Comparison of ENCODE assay signal across 17 cellular contexts in the genomic region with DNA sequence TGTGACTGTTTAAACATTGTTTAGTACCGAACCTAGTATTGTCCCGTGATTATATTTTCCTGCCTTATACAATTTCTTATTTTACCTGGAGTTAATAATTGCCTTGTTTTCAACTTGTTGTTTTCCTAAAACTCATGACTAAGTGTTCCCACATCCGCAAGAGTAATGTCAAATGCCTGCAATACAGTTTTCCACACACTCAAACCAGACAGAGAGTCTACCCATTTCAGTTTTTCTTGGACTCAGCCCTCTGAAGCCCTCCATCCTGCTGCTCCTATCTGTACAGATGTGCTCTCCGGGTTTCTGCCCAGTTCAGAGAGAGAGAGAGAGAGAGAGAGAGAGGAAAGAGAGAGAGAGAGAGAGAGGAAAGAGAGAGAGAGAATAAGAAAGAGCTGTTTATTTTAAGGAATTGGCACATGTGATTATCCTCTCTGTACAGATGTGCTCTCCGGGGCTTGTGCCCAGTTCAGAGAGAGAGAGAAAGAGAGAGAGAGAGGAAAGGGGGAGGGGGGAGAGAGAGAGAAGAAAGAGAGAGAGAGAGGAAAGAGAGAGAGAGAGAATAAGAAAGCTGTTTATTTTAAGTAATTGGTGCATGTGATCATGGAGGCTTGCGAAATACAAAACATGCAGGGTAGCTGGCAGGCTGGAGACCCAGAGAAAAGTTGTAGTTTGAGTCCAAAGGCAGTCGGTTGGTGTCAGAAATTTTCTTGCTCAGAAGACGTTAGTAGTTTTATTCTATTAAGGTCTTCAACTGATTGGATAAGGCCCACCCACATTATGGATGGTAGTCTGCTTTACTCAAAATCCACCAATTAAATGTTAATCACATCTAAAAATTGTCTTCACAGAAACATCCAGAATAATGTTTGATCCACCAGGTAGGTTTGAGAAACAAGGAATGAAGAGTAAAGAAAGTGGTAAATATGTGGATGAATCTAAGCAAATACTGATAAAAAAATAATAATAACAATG.
A peak's percentile ranks its signal among the peaks of the same experiment; 100 is the strongest.
DNase-seq lines count a peak whose midpoint lies in the region; TF ChIP-seq lines count a peak whose summit lies in the region.
"Had no signal": no experiment of that assay in that cellular context is flagged by ENCODE, and none has a peak within 500 bp of the region (broad histone marks: within the 10 kb centered on the region; RNA-seq: fewer than 3 reads in every experiment).

No MANE protein-coding gene starts in this region.

- H3K36me3 ChIP-seq in testis (ENCODE audit: low read depth, missing control alignments): no peaks in the 10 kb centered on the region
- H3K36me3 ChIP-seq: colonic mucosa, spleen had no signal

- TF ChIP-seq CTCF in HFFc6 (IDR thresholded peaks at IDR 0.05) (no peak), testis (IDR thresholded peaks at IDR 0.05) (peak in 2 of 3 experiments; percentile 25 to 41)

- intact Hi-C loops in testis (cut with DNase I; ENCODE audit: low total_unique reads): no loop called here

- no peaks in the 10 kb centered on the region for H3K27me3 ChIP-seq in testis
- H3K27me3 ChIP-seq: colonic mucosa had no signal

- H3K36me3 Mint-ChIP-seq in HFFc6 (ENCODE audit: low read depth): no peaks in the 10 kb centered on the region
- H3K36me3 Mint-ChIP-seq: mesothelial cell of epicardium had no signal

- no peaks in the 10 kb centered on the region for H3K4me1 ChIP-seq in testis
- H3K4me1 ChIP-seq: colonic mucosa, spleen had no signal

- peaks cover 21% of the 10 kb centered on the region for H3K27me3 Mint-ChIP-seq in HFFc6 (ENCODE audit: insufficient read depth)

- peak overlapping the region; percentile 11; the same call in 1 of the 2 replicates for H3K4me3 Mint-ChIP-seq in HFFc6
- H3K4me3 Mint-ChIP-seq: CD4-positive, alpha-beta T cell; mesothelial cell of epicardium had no signal

- no peak overlapping the region for H3K4me3 ChIP-seq in testis
- H3K4me3 ChIP-seq: colonic mucosa, spleen had no signal

- 52 to 53% methylated on average over 8 of the region's 8 CpGs for WGBS in testis, 2 donors

- no peak for TF ChIP-seq POLR2A in testis (IDR thresholded peaks at IDR 0.05)

- H3K27ac Mint-ChIP-seq in HFFc6: no peak overlapping the region
- H3K27ac Mint-ChIP-seq: CD4-positive, alpha-beta T cell; mesothelial cell of epicardium had no signal

- H3K4me1 Mint-ChIP-seq in HFFc6 (ENCODE audit: low read depth): peaks cover 11% of the 10 kb centered on the region
- H3K4me1 Mint-ChIP-seq: mesothelial cell of epicardium had no signal

- DNase-seq in HFFc6 (no peak), caudate nucleus (lab: John Stamatoyannopoulos, UW) (peak in 5 of 61 donors; percentile 9 to 35 (median 21)), glomerular visceral epithelial cell (ENCODE audit: extremely low spot score) (peak; percentile 14), testis (no peak), AG08396 (ENCODE audit: low spot score) (no peak), COR-L47 (lab: John Stamatoyannopoulos, UW) (no peak), HCEC 1CT (no peak)
- DNase-seq: activated CD4-positive, alpha-beta T cell treated with anti-CD3 and anti-CD28 coated beads for 4 hours; activated T-cell treated with anti-CD3 and anti-CD28 coated beads for 4 hours; CD4-positive, alpha-beta T cell; colonic mucosa; NCI-H2029 treated with DMSO at 0.1 percent for 48 hours; NCI-H69; occipital lobe; spleen; T-helper 2 cell had no signal

- H3K27ac ChIP-seq in caudate nucleus (ENCODE audit: low read depth, low read length) (peak overlapping the region; percentile 89), testis (no peak overlapping the region)
- H3K27ac ChIP-seq: colonic mucosa, spleen had no signal

- no peaks in the 10 kb centered on the region for H3K9me3 Mint-ChIP-seq in HFFc6
- H3K9me3 Mint-ChIP-seq: CD4-positive, alpha-beta T cell had no signal

- no peaks in the 10 kb centered on the region for H3K9me3 ChIP-seq in testis
- H3K9me3 ChIP-seq: colonic mucosa, spleen had no signal
